ENCODE assay signal across 8 cellular contexts in genomic region chr5:39005566-39006232, GRCh38.
DNase-seq lines count a peak whose midpoint lies in the region; ATAC-seq and TF ChIP-seq lines count a peak whose summit lies in the region.

No MANE protein-coding gene starts in this region.

- in situ Hi-C loops in G401 (cut with HindIII; ENCODE audit: low sequenced_read_pairs), result no loop called here

- DNase-seq in G401 (ENCODE audit: low spot score) (peak; percentile 57), LNCaP clone FGC (ENCODE audit: low read depth) (no peak), cerebellum (ENCODE audit: low spot score) (peak; percentile 18), lung microvascular endothelial cell (ENCODE audit: low read depth in 2 of 2) (peak; percentile 11 to 52), DMS79 treated with DMSO at 0.1 percent for 48 hours (lab: John Stamatoyannopoulos, UW) (no peak), cortex of kidney (lab: John Stamatoyannopoulos, UW) (no peak), ureter (ENCODE audit: low spot score) (no peak)

- no peak for ATAC-seq in GM18511 (IDR thresholded peaks at IDR 0.05; ENCODE audit: unreplicated experiment)

- H3K4me3 ChIP-seq in LNCaP clone FGC (ENCODE audit: low read depth, low read length), result no peak overlapping the region

- TF ChIP-seq CTCF in LNCaP clone FGC (IDR thresholded peaks at IDR 0.05; ENCODE audit: control insufficient read depth, extremely low read depth, insufficient read depth), result peak; percentile 60

Comparison
In these comparisons a context has a peak if more than half of its experiments do, and no peak if none do; other contexts are left out.
1. DNase-seq: peak in G401 (single experiment), cerebellum (single experiment) and lung microvascular endothelial cell (2 of 2); none in LNCaP clone FGC (single experiment), DMS79 treated with DMSO at 0.1 percent for 48 hours (single experiment), cortex of kidney (single experiment) and ureter (single experiment).